ENCODE assay signal across 11 cellular contexts in the genomic region with DNA sequence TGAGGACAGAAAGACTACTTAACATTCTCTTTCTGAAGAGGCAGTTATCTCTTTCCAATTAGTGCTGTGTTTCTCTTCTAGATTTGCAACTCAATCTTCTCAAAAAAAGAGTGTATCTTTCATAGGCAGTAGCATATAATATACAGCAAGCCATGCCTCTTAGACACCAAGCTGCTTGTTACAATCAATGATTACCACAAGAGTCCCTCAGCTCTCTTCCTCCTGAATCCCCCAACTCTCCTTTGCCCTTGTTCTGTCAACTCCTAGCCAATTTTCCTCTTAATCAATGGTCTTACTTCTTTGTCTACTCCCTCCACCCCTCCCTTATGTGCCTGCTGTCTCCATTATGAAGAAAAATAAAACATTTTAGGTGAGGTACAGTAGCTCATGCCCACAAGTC. TPM values are rescaled to one million over a fixed set of nuclear protein-coding genes. Genes with fewer than 3 reads are reported as not detected.
DNase-seq lines count a peak whose midpoint lies in the region; ATAC-seq and TF ChIP-seq lines count a peak whose summit lies in the region.
"Had no signal": no experiment of that assay in that cellular context is flagged by ENCODE, and none has a peak within 500 bp of the region (broad histone marks: within the 10 kb centered on the region; RNA-seq: fewer than 3 reads in every experiment).

No MANE protein-coding gene starts in this region.

- H3K4me1 ChIP-seq in thyroid gland = peaks cover 0 to 12% of the 10 kb centered on the region in 2 donors

- POLR2A ChIA-PET in AG04450 (lab: Yijun Ruan, JAX) = no interaction called here

- H3K9me3 ChIP-seq in AG04450 (ENCODE audit: control insufficient read depth, insufficient read depth, low read length) (no peaks in the 10 kb centered on the region; the same call in 1 of the 2 replicates), thyroid gland (no peaks in the 10 kb centered on the region)

- TF ChIP-seq POLR2A in thyroid gland (IDR thresholded peaks at IDR 0.05) = no peak
- no peak for TF ChIP-seq POLR2A in lower leg skin (IDR thresholded peaks at IDR 0.05)

- H3K27ac ChIP-seq in AG04450 (ENCODE audit: low read depth, low read length) = no peak overlapping the region
- no peak overlapping the region for H3K27ac ChIP-seq in thyroid gland

- CTCF ChIA-PET in AG04450 (lab: Charles Lee) = interaction anchor here (1.5 kb wide), 1 partner anchor 261 kb away, joined by 4 read pairs; no protein-coding TSS in a partner anchor

- intact Hi-C loops in thyroid gland (cut with DNase I) (no loop called here), lower leg skin (cut with DNase I; ENCODE audit: low total_unique reads) (no loop called here)

- no peak for DNase-seq in AG04450 (ENCODE audit: low read depth, low spot score)
- no peak for DNase-seq in fibroblast of villous mesenchyme (ENCODE audit: low read depth)
- peak; percentile 32 for DNase-seq in retina
- no peak for DNase-seq in thyroid gland
- no peak for DNase-seq in activated CD4-positive, alpha-beta T cell treated with anti-CD3 and anti-CD28 coated beads for 48 hours
- no peak for DNase-seq in lower leg skin (ENCODE audit: low spot score in 2 of 2)
- DNase-seq: NCI-H2171, T-cell had no signal

- H3K27me3 ChIP-seq in AG04450 (ENCODE audit: control insufficient read depth, insufficient read depth, low read length) = peaks cover 6% of the 10 kb centered on the region
- no peaks in the 10 kb centered on the region for H3K27me3 ChIP-seq in thyroid gland

- TF ChIP-seq CTCF in AG04450 (IDR thresholded peaks at IDR 0.05; ENCODE audit: low read depth, low read length) (no peak), WI38 (IDR thresholded peaks at IDR 0.05; ENCODE audit: low read depth, low read length) (no peak), fibroblast of villous mesenchyme (IDR thresholded peaks at IDR 0.05; ENCODE audit: insufficient read depth, low read depth, low read length) (no peak), thyroid gland (IDR thresholded peaks at IDR 0.05) (no peak), lower leg skin (IDR thresholded peaks at IDR 0.05) (no peak)

- no peak for ATAC-seq in HG02852 (IDR thresholded peaks at IDR 0.05; ENCODE audit: unreplicated experiment)
- ATAC-seq: T-cell had no signal

- H3K36me3 ChIP-seq in thyroid gland = no peaks in the 10 kb centered on the region

- H3K4me3 ChIP-seq in AG04450 (ENCODE audit: low read depth, low read length) (peak overlapping the region; percentile 88), WI38 (ENCODE audit: low read depth, low read length) (peak overlapping the region; percentile 78), fibroblast of villous mesenchyme (ENCODE audit: low read depth, low read length) (peak overlapping the region; percentile 83), thyroid gland (replicated peaks in 1 of 3) (no peak overlapping the region), lower leg skin (ENCODE audit: low read depth, poor library complexity, severe bottlenecking) (no peak overlapping the region)

RNA-seq across cellular contexts. Expression of a gene that starts 2.6 kb away (rescaled TPM):
- 59.8 and 66.8 TPM in 2 replicates for polyA plus RNA-seq in AG04450 (2011; rRNA removed)
- polyA minus RNA-seq in AG04450 (2011; rRNA and poly(A)+ RNA removed) = 127 and 131 TPM in 2 replicates
- total RNA-seq in fibroblast of villous mesenchyme (12.2 and 33.2 TPM in 2 replicates), thyroid gland (10 to 100 TPM; 16.6 to 47.8 (median 25.6) TPM), lower leg skin (10 to 100 TPM; 14.1 to 38.2 (median 18.5) TPM)
- total RNA-seq: OCI-LY7 had no signal

Comparison
In these comparisons a context has a peak if more than half of its experiments do, and no peak if none do; other contexts are left out.
1. H3K4me3 ChIP-seq: peak in AG04450 (single experiment), WI38 (single experiment) and fibroblast of villous mesenchyme (single experiment); none in thyroid gland (0 of 3) and lower leg skin (single experiment).